Comparison of ENCODE assay signal across 1 cellular context in the genomic region with DNA sequence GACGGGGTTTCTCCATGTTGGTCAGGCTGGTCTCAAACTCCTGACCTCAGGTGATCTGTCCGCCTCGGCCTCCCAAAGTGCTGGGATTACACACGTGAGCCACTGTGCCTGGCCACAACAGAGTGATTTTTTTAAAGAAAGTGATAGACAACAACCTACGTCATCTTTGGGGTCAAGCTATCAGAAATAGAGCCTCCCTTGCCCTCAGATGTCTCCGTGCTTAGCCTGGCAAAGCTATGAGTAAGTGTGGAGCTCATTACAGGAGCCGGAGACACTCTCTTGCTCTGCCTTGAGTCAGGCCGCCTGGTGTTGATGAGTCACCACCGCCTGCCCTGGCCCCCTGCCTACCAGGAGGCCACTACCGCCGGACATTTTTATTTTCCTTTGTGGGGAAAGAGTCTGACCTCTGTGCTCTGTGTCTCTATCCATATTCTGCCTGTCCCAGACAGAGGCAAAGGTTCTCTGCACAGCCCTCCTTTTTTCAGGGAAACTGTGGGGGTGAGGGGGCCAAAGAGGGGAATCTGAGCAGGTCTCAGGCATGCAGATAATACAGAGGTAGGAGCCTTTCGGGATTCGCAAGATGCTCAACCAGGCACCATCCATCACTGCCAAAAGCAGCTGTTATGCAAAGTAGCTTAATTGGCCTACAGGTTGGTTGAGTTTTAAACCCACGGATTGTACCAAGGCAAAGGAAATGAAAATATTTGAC.
TF ChIP-seq lines count a peak whose summit lies in the region.

No MANE protein-coding gene starts in this region.

TF ChIP-seq in GM23338, 12 proteins besides CTCF, POLR2A, EP300 and RAD21 (continued from another document):
- TF ChIP-seq, protein P1, sequence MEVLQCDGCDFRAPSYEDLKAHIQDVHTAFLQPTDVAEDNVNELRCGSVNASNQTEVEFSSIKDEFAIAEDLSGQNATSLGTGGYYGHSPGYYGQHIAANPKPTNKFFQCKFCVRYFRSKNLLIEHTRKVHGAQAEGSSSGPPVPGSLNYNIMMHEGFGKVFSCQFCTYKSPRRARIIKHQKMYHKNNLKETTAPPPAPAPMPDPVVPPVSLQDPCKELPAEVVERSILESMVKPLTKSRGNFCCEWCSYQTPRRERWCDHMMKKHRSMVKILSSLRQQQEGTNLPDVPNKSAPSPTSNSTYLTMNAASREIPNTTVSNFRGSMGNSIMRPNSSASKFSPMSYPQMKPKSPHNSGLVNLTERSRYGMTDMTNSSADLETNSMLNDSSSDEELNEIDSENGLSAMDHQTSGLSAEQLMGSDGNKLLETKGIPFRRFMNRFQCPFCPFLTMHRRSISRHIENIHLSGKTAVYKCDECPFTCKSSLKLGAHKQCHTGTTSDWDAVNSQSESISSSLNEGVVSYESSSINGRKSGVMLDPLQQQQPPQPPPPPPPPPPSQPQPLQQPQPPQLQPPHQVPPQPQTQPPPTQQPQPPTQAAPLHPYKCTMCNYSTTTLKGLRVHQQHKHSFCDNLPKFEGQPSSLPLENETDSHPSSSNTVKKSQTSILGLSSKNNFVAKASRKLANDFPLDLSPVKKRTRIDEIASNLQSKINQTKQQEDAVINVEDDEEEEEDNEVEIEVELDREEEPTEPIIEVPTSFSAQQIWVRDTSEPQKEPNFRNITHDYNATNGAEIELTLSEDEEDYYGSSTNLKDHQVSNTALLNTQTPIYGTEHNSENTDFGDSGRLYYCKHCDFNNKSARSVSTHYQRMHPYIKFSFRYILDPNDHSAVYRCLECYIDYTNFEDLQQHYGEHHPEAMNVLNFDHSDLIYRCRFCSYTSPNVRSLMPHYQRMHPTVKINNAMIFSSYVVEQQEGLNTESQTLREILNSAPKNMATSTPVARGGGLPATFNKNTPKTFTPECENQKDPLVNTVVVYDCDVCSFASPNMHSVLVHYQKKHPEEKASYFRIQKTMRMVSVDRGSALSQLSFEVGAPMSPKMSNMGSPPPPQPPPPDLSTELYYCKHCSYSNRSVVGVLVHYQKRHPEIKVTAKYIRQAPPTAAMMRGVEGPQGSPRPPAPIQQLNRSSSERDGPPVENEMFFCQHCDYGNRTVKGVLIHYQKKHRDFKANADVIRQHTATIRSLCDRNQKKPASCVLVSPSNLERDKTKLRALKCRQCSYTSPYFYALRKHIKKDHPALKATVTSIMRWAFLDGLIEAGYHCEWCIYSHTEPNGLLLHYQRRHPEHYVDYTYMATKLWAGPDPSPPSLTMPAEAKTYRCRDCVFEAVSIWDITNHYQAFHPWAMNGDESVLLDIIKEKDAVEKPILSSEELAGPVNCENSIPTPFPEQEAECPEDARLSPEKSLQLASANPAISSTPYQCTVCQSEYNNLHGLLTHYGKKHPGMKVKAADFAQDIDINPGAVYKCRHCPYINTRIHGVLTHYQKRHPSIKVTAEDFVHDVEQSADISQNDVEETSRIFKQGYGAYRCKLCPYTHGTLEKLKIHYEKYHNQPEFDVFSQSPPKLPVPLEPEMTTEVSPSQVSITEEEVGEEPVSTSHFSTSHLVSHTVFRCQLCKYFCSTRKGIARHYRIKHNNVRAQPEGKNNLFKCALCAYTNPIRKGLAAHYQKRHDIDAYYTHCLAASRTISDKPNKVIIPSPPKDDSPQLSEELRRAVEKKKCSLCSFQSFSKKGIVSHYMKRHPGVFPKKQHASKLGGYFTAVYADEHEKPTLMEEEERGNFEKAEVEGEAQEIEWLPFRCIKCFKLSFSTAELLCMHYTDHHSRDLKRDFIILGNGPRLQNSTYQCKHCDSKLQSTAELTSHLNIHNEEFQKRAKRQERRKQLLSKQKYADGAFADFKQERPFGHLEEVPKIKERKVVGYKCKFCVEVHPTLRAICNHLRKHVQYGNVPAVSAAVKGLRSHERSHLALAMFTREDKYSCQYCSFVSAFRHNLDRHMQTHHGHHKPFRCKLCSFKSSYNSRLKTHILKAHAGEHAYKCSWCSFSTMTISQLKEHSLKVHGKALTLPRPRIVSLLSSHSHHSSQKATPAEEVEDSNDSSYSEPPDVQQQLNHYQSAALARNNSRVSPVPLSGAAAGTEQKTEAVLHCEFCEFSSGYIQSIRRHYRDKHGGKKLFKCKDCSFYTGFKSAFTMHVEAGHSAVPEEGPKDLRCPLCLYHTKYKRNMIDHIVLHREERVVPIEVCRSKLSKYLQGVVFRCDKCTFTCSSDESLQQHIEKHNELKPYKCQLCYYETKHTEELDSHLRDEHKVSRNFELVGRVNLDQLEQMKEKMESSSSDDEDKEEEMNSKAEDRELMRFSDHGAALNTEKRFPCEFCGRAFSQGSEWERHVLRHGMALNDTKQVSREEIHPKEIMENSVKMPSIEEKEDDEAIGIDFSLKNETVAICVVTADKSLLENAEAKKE (CRISPR knock-in tag; IDR thresholded peaks at IDR 0.05) = no peak
- TF ChIP-seq POLR2AphosphoS5 (IDR thresholded peaks at IDR 0.05; ENCODE audit: low read depth) = no peak
TF ChIP-seq in GM23338: peak in this region for 0.
